8 cellular contexts compared by ENCODE assay signal in the genomic region with DNA sequence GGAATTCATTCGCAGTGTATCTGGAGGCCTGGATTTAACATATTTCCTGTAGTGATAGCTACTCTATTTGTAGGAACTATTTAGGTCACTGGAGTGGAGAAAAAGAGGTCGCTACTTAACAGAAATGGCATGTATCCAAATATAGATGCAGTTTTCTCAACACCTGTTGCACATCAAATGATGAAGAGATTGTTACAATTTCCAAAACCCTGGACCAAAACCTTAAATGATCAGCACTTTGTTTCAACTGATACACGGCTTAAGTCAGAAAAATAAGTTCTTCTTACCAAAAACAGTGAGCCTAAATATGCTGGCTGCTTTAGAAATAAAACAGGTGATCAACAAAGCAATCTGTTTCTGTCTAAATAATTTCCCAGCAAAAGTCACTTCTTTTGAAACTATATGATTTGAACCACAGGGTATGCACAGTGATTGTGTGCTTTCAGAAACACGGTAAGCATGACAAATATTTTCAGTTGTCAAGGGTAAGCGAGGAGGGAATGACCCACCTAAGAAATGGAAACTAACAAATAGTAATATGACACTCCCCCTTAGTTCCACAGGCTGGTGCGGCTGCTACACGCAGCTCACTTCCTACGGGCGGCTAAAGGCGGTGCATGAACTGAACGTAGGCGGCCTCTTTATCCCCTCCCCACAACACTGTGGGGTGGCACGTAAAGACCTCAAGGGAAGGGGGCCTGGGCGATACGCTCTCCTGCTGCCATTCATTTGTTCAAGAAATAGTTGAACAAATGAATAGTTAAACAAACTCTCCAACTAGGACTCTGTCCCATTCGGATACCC. TPM values are rescaled to one million over a fixed set of nuclear protein-coding genes. Genes with fewer than 3 reads are reported as not detected.
DNase-seq lines count a peak whose midpoint lies in the region; ATAC-seq and TF ChIP-seq lines count a peak whose summit lies in the region.

No MANE protein-coding gene starts in this region.

- H3K9me3 ChIP-seq in A673 (ENCODE audit: low read depth, low read length, poor library complexity, severe bottlenecking) = no peaks in the 10 kb centered on the region

- H3K27me3 ChIP-seq in A673 (replicated peaks; ENCODE audit: insufficient read depth, low read depth, low read length, poor library complexity) = no peaks in the 10 kb centered on the region

- no peaks in the 10 kb centered on the region for H3K9me3 Mint-ChIP-seq in activated CD8-positive, alpha-beta T cell treated with anti-CD3 and anti-CD28 coated beads for 36 hours
- no peaks in the 10 kb centered on the region for H3K9me3 Mint-ChIP-seq in endothelial cell (ENCODE audit: unreplicated experiment)

- CTCF ChIA-PET in A673 (lab: Charles Lee) = no interaction called here
- CTCF ChIA-PET in activated CD8-positive, alpha-beta T cell treated with anti-CD3 and anti-CD28 coated beads for 36 hours (lab: Charles Lee) = interaction anchor here (1.6 to 2.2 kb wide), 3 partner anchors 17 to 36 kb away, joined by 4 to 7 read pairs (median 5); no protein-coding TSS in a partner anchor

- peak; percentile 83 for DNase-seq in A673 (ENCODE audit: low spot score)
- DNase-seq in NCI-H526 (lab: John Stamatoyannopoulos, UW) = peak; percentile 39 to 72
- peak; percentile 89 for DNase-seq in activated CD8-positive, alpha-beta T cell treated with anti-CD3 and anti-CD28 coated beads for 36 hours
- peak; percentile 52 for DNase-seq in endothelial cell (ENCODE audit: low spot score)
- peak; percentile 47 for DNase-seq in mucosa of gallbladder (ENCODE audit: low spot score)
- peak; percentile 53 for DNase-seq in stimulated activated CD8-positive, alpha-beta memory T cell treated with anti-CD3 and anti-CD28 coated beads, Interleukin-7, amount 100 ng/mL, for 24 hours (ENCODE audit: low read depth)

- H3K36me3 Mint-ChIP-seq in activated CD8-positive, alpha-beta T cell treated with anti-CD3 and anti-CD28 coated beads for 36 hours (ENCODE audit: low read depth) = peaks cover 8% of the 10 kb centered on the region
- peaks cover 6% of the 10 kb centered on the region for H3K36me3 Mint-ChIP-seq in endothelial cell (ENCODE audit: low read depth, unreplicated experiment)

- H3K27ac Mint-ChIP-seq in activated CD8-positive, alpha-beta T cell treated with anti-CD3 and anti-CD28 coated beads for 36 hours = peak overlapping the region; percentile 94
- peak overlapping the region; percentile 93 for H3K27ac Mint-ChIP-seq in endothelial cell (ENCODE audit: unreplicated experiment)

- no peak for TF ChIP-seq CTCF in A673 (conservative IDR thresholded peaks at IDR 0.05; ENCODE audit: low read depth, low read length)
- no peak for TF ChIP-seq CTCF in activated CD8-positive, alpha-beta T cell treated with anti-CD3 and anti-CD28 coated beads for 36 hours (IDR thresholded peaks at IDR 0.05)
- TF ChIP-seq CTCF in endothelial cell (IDR thresholded peaks at IDR 0.05; ENCODE audit: unreplicated experiment) = no peak

- peak; percentile 29 for ATAC-seq in GM18520 (IDR thresholded peaks at IDR 0.05; ENCODE audit: unreplicated experiment)
- peak; percentile 37 for ATAC-seq in HG03039 (IDR thresholded peaks at IDR 0.05; ENCODE audit: unreplicated experiment)
- peak; percentile 76 for ATAC-seq in activated CD8-positive, alpha-beta T cell treated with anti-CD3 and anti-CD28 coated beads for 36 hours

- intact Hi-C loops in A673 (cut with micrococcal nuclease; ENCODE audit: unreplicated experiment) = loop anchor here (10.0 kb wide), 1 partner anchor 504 kb away; no protein-coding TSS in a partner anchor
- intact Hi-C loops in activated CD8-positive, alpha-beta T cell treated with anti-CD3 and anti-CD28 coated beads for 36 hours (cut with micrococcal nuclease) = loop anchor here (2.0 kb wide), 1 partner anchor 34 kb away; no protein-coding TSS in a partner anchor

- H3K36me3 ChIP-seq in A673 (ENCODE audit: insufficient read depth, low read length, poor library complexity, severe bottlenecking) = no peaks in the 10 kb centered on the region

- peak overlapping the region; percentile 79 for H3K27ac ChIP-seq in A673 (ENCODE audit: low read depth, low read length, poor library complexity, severe bottlenecking)

- peaks cover 13% of the 10 kb centered on the region for H3K27me3 Mint-ChIP-seq in activated CD8-positive, alpha-beta T cell treated with anti-CD3 and anti-CD28 coated beads for 36 hours
- H3K27me3 Mint-ChIP-seq in endothelial cell (ENCODE audit: unreplicated experiment) = peaks cover 9% of the 10 kb centered on the region

- peaks cover 47% of the 10 kb centered on the region for H3K4me1 ChIP-seq in A673 (ENCODE audit: insufficient read depth, low read length, poor library complexity, severe bottlenecking)

- POLR2A ChIA-PET in A673 (lab: Charles Lee; ENCODE audit: low non-redundant PET) = no interaction called here
- POLR2A ChIA-PET in activated CD8-positive, alpha-beta T cell treated with anti-CD3 and anti-CD28 coated beads for 36 hours (lab: Charles Lee) = interaction anchor here (0.8 to 4.5 kb wide), 8 partner anchors 9 to 147 kb away, joined by 3 to 44 read pairs (median 3); no protein-coding TSS in a partner anchor

- peak overlapping the region; percentile 77 for H3K4me3 ChIP-seq in A673 (ENCODE audit: low read depth, low read length, poor library complexity, severe bottlenecking)

- H3K4me1 Mint-ChIP-seq in activated CD8-positive, alpha-beta T cell treated with anti-CD3 and anti-CD28 coated beads for 36 hours (ENCODE audit: low read depth) = peaks cover 50% of the 10 kb centered on the region
- H3K4me1 Mint-ChIP-seq in endothelial cell (ENCODE audit: unreplicated experiment) = peaks cover 41% of the 10 kb centered on the region

- BruUV-seq in A673 (replicated peaks; lab: Mats Ljungman, UMichigan) = TSS peak; percentile 47

- peak overlapping the region; percentile 86 for H3K4me3 Mint-ChIP-seq in activated CD8-positive, alpha-beta T cell treated with anti-CD3 and anti-CD28 coated beads for 36 hours
- H3K4me3 Mint-ChIP-seq in endothelial cell (ENCODE audit: unreplicated experiment) = peak overlapping the region; percentile 92

RNA-seq across cellular contexts. Expression of gene EHD4, which starts 1.1 kb away (rescaled TPM):
- 27.3 and 29.4 TPM in 2 replicates for total RNA-seq in A673 (2021)
- 10 to 100 TPM; 22.3 to 22.6 TPM for total RNA-seq in activated CD8-positive, alpha-beta T cell treated with anti-CD3 and anti-CD28 coated beads for 36 hours
- total RNA-seq in endothelial cell (ENCODE audit: unreplicated experiment) = 64.9 TPM
- 39.7 TPM for total RNA-seq in mucosa of gallbladder

RNA-seq across cellular contexts. Expression of gene PLA2G4E, which starts 49.6 kb away (rescaled TPM):
- total RNA-seq in A673 (2021) (not detected in 2 replicates), endothelial cell (ENCODE audit: unreplicated experiment) (not detected), mucosa of gallbladder (0.09 TPM)
- total RNA-seq in activated CD8-positive, alpha-beta T cell treated with anti-CD3 and anti-CD28 coated beads for 36 hours = not detected

Comparison
In these comparisons a context has a peak if more than half of its experiments do, and no peak if none do; other contexts are left out.
1. Peak in every context shown above with its lines: DNase-seq, ATAC-seq, H3K4me3 ChIP-seq and H3K27ac ChIP-seq.